15 cellular contexts compared by ENCODE assay signal in genomic region chr6:101083533-101084172, GRCh38.
DNase-seq lines count a peak whose midpoint lies in the region; TF ChIP-seq lines count a peak whose summit lies in the region.
"Had no signal": no experiment of that assay in that cellular context is flagged by ENCODE, and none has a peak within 500 bp of the region (broad histone marks: within the 10 kb centered on the region; RNA-seq: fewer than 3 reads in every experiment).

No MANE protein-coding gene starts in this region.

- no peaks in the 10 kb centered on the region for H3K36me3 ChIP-seq in ACC112 (ENCODE audit: insufficient read depth, low read length)
- no peaks in the 10 kb centered on the region for H3K36me3 ChIP-seq in adipocyte (ENCODE audit: control insufficient read depth, insufficient read depth, low read length, severe bottlenecking)
- H3K36me3 ChIP-seq in iPS-20b (ENCODE audit: insufficient read depth, low read depth, low read length) = no peaks in the 10 kb centered on the region
- no peaks in the 10 kb centered on the region for H3K36me3 ChIP-seq in osteoblast (ENCODE audit: insufficient read depth, low read length)
- H3K36me3 ChIP-seq: BLaER1 treated with 17β-estradiol and CSF1 and Interleukin-3, amounts not matched to agents 10 nM and 100 nM; thyroid gland had no signal

- H3K4me2 ChIP-seq in osteoblast (ENCODE audit: insufficient read depth, low read length) = no peak overlapping the region
- H3K4me2 ChIP-seq: BLaER1 treated with 17β-estradiol and CSF1 and Interleukin-3, amounts not matched to agents 10 nM and 100 nM had no signal

- H3K9ac ChIP-seq in adipocyte (ENCODE audit: low read length) (no peak overlapping the region), iPS-20b (ENCODE audit: low read depth, low read length) (peak overlapping the region; percentile 42)
- H3K9ac ChIP-seq: BLaER1 treated with 17β-estradiol and CSF1 and Interleukin-3, amounts not matched to agents 10 nM and 100 nM; parathyroid adenoma had no signal

- H3K4me3 ChIP-seq in ACC112 (ENCODE audit: low read depth, low read length) = no peak overlapping the region
- no peak overlapping the region for H3K4me3 ChIP-seq in adipocyte (ENCODE audit: low read length)
- H3K4me3 ChIP-seq in iPS-20b (ENCODE audit: low read length) = peak overlapping the region; percentile 24; the same call in 1 of the 2 replicates
- H3K4me3 ChIP-seq in osteoblast (ENCODE audit: insufficient read depth, low read length) = no peak overlapping the region
- H3K4me3 ChIP-seq: BLaER1 treated with 17β-estradiol and CSF1 and Interleukin-3, amounts not matched to agents 10 nM and 100 nM; thyroid gland had no signal

- no peaks in the 10 kb centered on the region for H3K4me1 Mint-ChIP-seq in activated T-helper 1 cell treated with anti-CD3 and anti-CD28 coated beads, Interleukin-12 subunit alpha, Interleukin-12 subunit beta, Interleukin-2, Interleukin-4 antibody, amounts not matched to agents 30 ng/mL and 10 ng/mL and 1 ng/mL, durations not matched to agents 14 hours and 24 hours and 36 hours (ENCODE audit: low read depth)
- no peaks in the 10 kb centered on the region for H3K4me1 Mint-ChIP-seq in CD14-positive monocyte

- no peak overlapping the region for H3K4me3 Mint-ChIP-seq in activated T-helper 1 cell treated with anti-CD3 and anti-CD28 coated beads, Interleukin-12 subunit alpha, Interleukin-12 subunit beta, Interleukin-2, Interleukin-4 antibody, amounts not matched to agents 30 ng/mL and 10 ng/mL and 1 ng/mL, durations not matched to agents 14 hours and 24 hours and 36 hours
- no peak overlapping the region for H3K4me3 Mint-ChIP-seq in CD14-positive monocyte
- H3K4me3 Mint-ChIP-seq: activated naive CD8-positive, alpha-beta T cell; effector memory CD8-positive, alpha-beta T cell had no signal

- H2AFZ ChIP-seq in ACC112 (ENCODE audit: low read length, unreplicated experiment) (no peak overlapping the region), osteoblast (ENCODE audit: low read length) (no peak overlapping the region)
- H2AFZ ChIP-seq: parathyroid adenoma had no signal

- H3K27ac ChIP-seq in ACC112 (ENCODE audit: low read depth, low read length) = peak overlapping the region; percentile 79
- no peak overlapping the region for H3K27ac ChIP-seq in iPS-20b (ENCODE audit: low read length)
- no peak overlapping the region for H3K27ac ChIP-seq in osteoblast (ENCODE audit: low read depth, low read length)
- H3K27ac ChIP-seq: BLaER1 treated with 17β-estradiol and CSF1 and Interleukin-3, amounts not matched to agents 10 nM and 100 nM; parathyroid adenoma; thyroid gland had no signal

- H3K27me3 ChIP-seq in ACC112 (ENCODE audit: insufficient read depth, low read length) = no peaks in the 10 kb centered on the region
- H3K27me3 ChIP-seq in adipocyte (replicated peaks; ENCODE audit: control insufficient read depth, insufficient read depth, low read length) = no peaks in the 10 kb centered on the region
- no peaks in the 10 kb centered on the region for H3K27me3 ChIP-seq in iPS-20b (ENCODE audit: insufficient read depth, low read length)
- no peaks in the 10 kb centered on the region for H3K27me3 ChIP-seq in osteoblast (ENCODE audit: insufficient read depth, low read length)
- H3K27me3 ChIP-seq: BLaER1 treated with 17β-estradiol and CSF1 and Interleukin-3, amounts not matched to agents 10 nM and 100 nM; thyroid gland had no signal

- H3K9me3 Mint-ChIP-seq in activated T-helper 1 cell treated with anti-CD3 and anti-CD28 coated beads, Interleukin-12 subunit alpha, Interleukin-12 subunit beta, Interleukin-2, Interleukin-4 antibody, amounts not matched to agents 30 ng/mL and 10 ng/mL and 1 ng/mL, durations not matched to agents 14 hours and 24 hours and 36 hours = no peaks in the 10 kb centered on the region
- H3K9me3 Mint-ChIP-seq in CD14-positive monocyte = peaks cover 0 to 3% (median 2%) of the 10 kb centered on the region in 7 donors

- H3K79me2 ChIP-seq in ACC112 (ENCODE audit: control insufficient read depth, insufficient read depth, low read length, unreplicated experiment) (no peaks in the 10 kb centered on the region), osteoblast (ENCODE audit: insufficient read depth, low read length) (no peaks in the 10 kb centered on the region)
- H3K79me2 ChIP-seq: parathyroid adenoma had no signal

- H3K9me3 ChIP-seq in adipocyte (ENCODE audit: control insufficient read depth, low read length) (no peaks in the 10 kb centered on the region), iPS-20b (ENCODE audit: insufficient read depth, low read depth, low read length) (no peaks in the 10 kb centered on the region), osteoblast (ENCODE audit: low read depth, low read length) (peaks cover 2% of the 10 kb centered on the region)
- H3K9me3 ChIP-seq: BLaER1 treated with 17β-estradiol and CSF1 and Interleukin-3, amounts not matched to agents 10 nM and 100 nM; thyroid gland had no signal

- no peaks in the 10 kb centered on the region for H3K36me3 Mint-ChIP-seq in activated T-helper 1 cell treated with anti-CD3 and anti-CD28 coated beads, Interleukin-12 subunit alpha, Interleukin-12 subunit beta, Interleukin-2, Interleukin-4 antibody, amounts not matched to agents 30 ng/mL and 10 ng/mL and 1 ng/mL, durations not matched to agents 14 hours and 24 hours and 36 hours (ENCODE audit: low read depth)
- no peaks in the 10 kb centered on the region for H3K36me3 Mint-ChIP-seq in CD14-positive monocyte
- H3K36me3 Mint-ChIP-seq: activated naive CD8-positive, alpha-beta T cell had no signal

- H3K4me1 ChIP-seq in ACC112 (ENCODE audit: control insufficient read depth, insufficient read depth, low read length, unreplicated experiment) (peaks cover 14% of the 10 kb centered on the region), adipocyte (ENCODE audit: control insufficient read depth, insufficient read depth, low read length) (no peaks in the 10 kb centered on the region), iPS-20b (ENCODE audit: insufficient read depth, low read length) (peaks cover 35% of the 10 kb centered on the region), osteoblast (ENCODE audit: insufficient read depth, low read length) (no peaks in the 10 kb centered on the region)
- H3K4me1 ChIP-seq: BLaER1 treated with 17β-estradiol and CSF1 and Interleukin-3, amounts not matched to agents 10 nM and 100 nM; parathyroid adenoma; thyroid gland had no signal

- H3K27me3 Mint-ChIP-seq in activated T-helper 1 cell treated with anti-CD3 and anti-CD28 coated beads, Interleukin-12 subunit alpha, Interleukin-12 subunit beta, Interleukin-2, Interleukin-4 antibody, amounts not matched to agents 30 ng/mL and 10 ng/mL and 1 ng/mL, durations not matched to agents 14 hours and 24 hours and 36 hours (ENCODE audit: insufficient read depth) = peaks cover 2% of the 10 kb centered on the region
- H3K27me3 Mint-ChIP-seq in CD14-positive monocyte (ENCODE audit: low read depth in 3 of 3) = no peaks in the 10 kb centered on the region
- H3K27me3 Mint-ChIP-seq: effector memory CD8-positive, alpha-beta T cell had no signal

- DNase-seq in HT-29 (ENCODE audit: low spot score) (peak; percentile 63), adipocyte (ENCODE audit: low read depth) (peak; percentile 58), osteoblast (ENCODE audit: insufficient read length, low spot score, missing footprints) (no peak), CD14-positive monocyte (ENCODE audit: low spot score) (no peak)
- DNase-seq in activated CD8-positive, alpha-beta memory T cell treated with anti-CD3 and anti-CD28 coated beads, Interleukin-2, amount 50 U/mL, for 4 hours = no peak
- DNase-seq in activated T-helper 1 cell treated with anti-CD3 and anti-CD28 coated beads, Interleukin-12 subunit alpha, Interleukin-12 subunit beta, Interleukin-2, Interleukin-4 antibody, amounts not matched to agents 30 ng/mL and 10 ng/mL and 1 ng/mL, durations not matched to agents 14 hours and 24 hours and 36 hours (ENCODE audit: low spot score) = no peak
- DNase-seq: activated CD4-positive, alpha-beta T cell treated with anti-CD3 and anti-CD28 coated beads for 4 hours; effector memory CD8-positive, alpha-beta T cell; NCI-H187; thyroid gland had no signal

- intact Hi-C loops in activated T-helper 1 cell treated with anti-CD3 and anti-CD28 coated beads, Interleukin-12 subunit alpha, Interleukin-12 subunit beta, Interleukin-2, Interleukin-4 antibody, amounts not matched to agents 30 ng/mL and 10 ng/mL and 1 ng/mL, durations not matched to agents 14 hours and 24 hours and 36 hours (cut with micrococcal nuclease) = no loop called here
- intact Hi-C loops in CD14-positive monocyte (cut with micrococcal nuclease) = no loop called here

- no peaks in the 10 kb centered on the region for H4K20me1 ChIP-seq in osteoblast (ENCODE audit: insufficient read depth, low read length)
- H4K20me1 ChIP-seq: BLaER1 treated with 17β-estradiol and CSF1 and Interleukin-3, amounts not matched to agents 10 nM and 100 nM had no signal

- TF ChIP-seq CTCF in osteoblast (IDR thresholded peaks at IDR 0.05; ENCODE audit: extremely low read depth, low read depth, low read length) (no peak), CD14-positive monocyte (IDR thresholded peaks at IDR 0.05) (no peak)

- H3K27ac Mint-ChIP-seq in activated T-helper 1 cell treated with anti-CD3 and anti-CD28 coated beads, Interleukin-12 subunit alpha, Interleukin-12 subunit beta, Interleukin-2, Interleukin-4 antibody, amounts not matched to agents 30 ng/mL and 10 ng/mL and 1 ng/mL, durations not matched to agents 14 hours and 24 hours and 36 hours = no peak overlapping the region
- no peak overlapping the region for H3K27ac Mint-ChIP-seq in CD14-positive monocyte
- H3K27ac Mint-ChIP-seq: activated naive CD8-positive, alpha-beta T cell; effector memory CD8-positive, alpha-beta T cell had no signal

Comparison
In these comparisons a context has a peak if more than half of its experiments do, and no peak if none do; other contexts are left out.
1. DNase-seq: peak in HT-29 (single experiment) and adipocyte (single experiment); none in osteoblast (single experiment), activated CD8-positive, alpha-beta memory T cell treated with anti-CD3 and anti-CD28 coated beads, Interleukin-2, amount 50 U/mL, for 4 hours (single experiment), activated T-helper 1 cell treated with anti-CD3 and anti-CD28 coated beads, Interleukin-12 subunit alpha, Interleukin-12 subunit beta, Interleukin-2, Interleukin-4 antibody, amounts not matched to agents 30 ng/mL and 10 ng/mL and 1 ng/mL, durations not matched to agents 14 hours and 24 hours and 36 hours (single experiment) and CD14-positive monocyte (single experiment).